Comparison of ENCODE assay signal across 12 cellular contexts in the genomic region with DNA sequence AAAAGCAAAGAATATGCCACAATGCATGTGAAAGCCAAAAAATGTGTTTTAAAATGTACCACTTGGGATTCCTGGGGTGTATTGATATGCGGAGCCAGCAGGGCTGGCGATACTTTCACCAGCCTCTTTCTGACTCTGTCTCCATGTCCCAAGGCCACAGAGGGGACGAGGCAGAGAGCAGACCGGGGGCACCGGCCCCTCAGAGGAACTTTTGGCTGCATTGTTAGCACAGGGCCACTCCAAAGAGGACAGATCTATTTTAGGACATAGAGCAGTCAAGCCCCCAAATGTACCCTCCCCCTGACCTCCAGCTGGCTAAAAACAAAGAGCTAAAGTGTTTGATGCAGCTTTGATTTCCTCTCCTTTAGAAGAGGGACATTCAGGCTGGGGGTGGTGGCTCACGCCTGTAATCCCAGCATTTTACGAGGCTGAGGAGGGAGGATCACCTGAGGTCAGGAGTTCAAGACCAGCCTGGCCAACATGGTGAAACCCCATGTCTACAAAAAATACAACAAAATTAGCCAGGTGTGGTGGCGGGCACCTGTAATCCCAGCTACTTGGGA. TPM values are rescaled to one million over a fixed set of nuclear protein-coding genes. Genes with fewer than 3 reads are reported as not detected.
DNase-seq lines count a peak whose midpoint lies in the region; ATAC-seq and TF ChIP-seq lines count a peak whose summit lies in the region.
"Had no signal": no experiment of that assay in that cellular context is flagged by ENCODE, and none has a peak within 500 bp of the region (broad histone marks: within the 10 kb centered on the region; RNA-seq: fewer than 3 reads in every experiment).

No MANE protein-coding gene starts in this region.

- no peaks in the 10 kb centered on the region for H3K27me3 Mint-ChIP-seq in activated CD4-positive, alpha-beta T cell treated with anti-CD3 and anti-CD28 coated beads for 36 hours
- H3K27me3 Mint-ChIP-seq in activated CD4-positive, alpha-beta T cell treated with anti-CD3 and anti-CD28 coated beads, Interleukin-2, amount 10 ng/mL, durations not matched to agents 24 days and 14 days = peaks cover 1% of the 10 kb centered on the region
- H3K27me3 Mint-ChIP-seq: stimulated activated naive CD8-positive, alpha-beta T cell treated with anti-CD3 and anti-CD28 coated beads, Interleukin-15, amount 100 ng/mL, for 72 hours had no signal

- H3K27me3 ChIP-seq in heart right ventricle = no peaks in the 10 kb centered on the region
- H3K27me3 ChIP-seq in ovary = no peaks in the 10 kb centered on the region
- H3K27me3 ChIP-seq in vagina = no peaks in the 10 kb centered on the region

- H3K27ac ChIP-seq in heart right ventricle (peak overlapping the region; percentile 37 to 90 (median 82)), ovary (peak overlapping the region; percentile 58 to 95), vagina (peak overlapping the region; percentile 64)

- H3K4me1 Mint-ChIP-seq in activated CD4-positive, alpha-beta T cell treated with anti-CD3 and anti-CD28 coated beads for 36 hours = peaks cover 7% of the 10 kb centered on the region
- H3K4me1 Mint-ChIP-seq in activated CD4-positive, alpha-beta T cell treated with anti-CD3 and anti-CD28 coated beads, Interleukin-2, amount 10 ng/mL, durations not matched to agents 24 days and 14 days = peaks cover 3% of the 10 kb centered on the region

- peaks cover 4% of the 10 kb centered on the region for H3K36me3 Mint-ChIP-seq in activated CD4-positive, alpha-beta T cell treated with anti-CD3 and anti-CD28 coated beads for 36 hours (ENCODE audit: low read depth)
- no peaks in the 10 kb centered on the region for H3K36me3 Mint-ChIP-seq in activated CD4-positive, alpha-beta T cell treated with anti-CD3 and anti-CD28 coated beads, Interleukin-2, amount 10 ng/mL, durations not matched to agents 24 days and 14 days (ENCODE audit: low read depth)

- peak overlapping the region; percentile 58 for H3K27ac Mint-ChIP-seq in activated CD4-positive, alpha-beta T cell treated with anti-CD3 and anti-CD28 coated beads for 36 hours
- no peak overlapping the region for H3K27ac Mint-ChIP-seq in activated CD4-positive, alpha-beta T cell treated with anti-CD3 and anti-CD28 coated beads, Interleukin-2, amount 10 ng/mL, durations not matched to agents 24 days and 14 days

- no peaks in the 10 kb centered on the region for H3K9me3 Mint-ChIP-seq in activated CD4-positive, alpha-beta T cell treated with anti-CD3 and anti-CD28 coated beads for 36 hours (ENCODE audit: low read depth)
- H3K9me3 Mint-ChIP-seq in activated CD4-positive, alpha-beta T cell treated with anti-CD3 and anti-CD28 coated beads, Interleukin-2, amount 10 ng/mL, durations not matched to agents 24 days and 14 days = no peaks in the 10 kb centered on the region
- H3K9me3 Mint-ChIP-seq: stimulated activated naive CD8-positive, alpha-beta T cell treated with anti-CD3 and anti-CD28 coated beads, Interleukin-15, amount 100 ng/mL, for 72 hours had no signal

- TF ChIP-seq EP300 in ovary (IDR thresholded peaks at IDR 0.05) = no peak

- H3K9me3 ChIP-seq in heart right ventricle (peaks cover 0 to 3% (median 0%) of the 10 kb centered on the region in 11 donors), ovary (no peaks in the 10 kb centered on the region), vagina (no peaks in the 10 kb centered on the region)

- no peak overlapping the region for H3K4me3 Mint-ChIP-seq in activated CD4-positive, alpha-beta T cell treated with anti-CD3 and anti-CD28 coated beads for 36 hours
- H3K4me3 Mint-ChIP-seq in activated CD4-positive, alpha-beta T cell treated with anti-CD3 and anti-CD28 coated beads, Interleukin-2, amount 10 ng/mL, durations not matched to agents 24 days and 14 days = no peak overlapping the region
- H3K4me3 Mint-ChIP-seq: stimulated activated naive CD8-positive, alpha-beta T cell treated with anti-CD3 and anti-CD28 coated beads, Interleukin-15, amount 100 ng/mL, for 72 hours had no signal

- H3K36me3 ChIP-seq in heart right ventricle (peaks cover 0 to 16% (median 0%) of the 10 kb centered on the region in 9 donors), ovary (no peaks in the 10 kb centered on the region), vagina (peaks cover 0 to 4% of the 10 kb centered on the region in 2 donors)

- POLR2A ChIA-PET in activated CD4-positive, alpha-beta T cell treated with anti-CD3 and anti-CD28 coated beads for 36 hours (lab: Charles Lee) = no interaction called here

- intact Hi-C loops in activated CD4-positive, alpha-beta T cell treated with anti-CD3 and anti-CD28 coated beads for 36 hours (cut with DNase I, micrococcal nuclease) = no loop called here
- intact Hi-C loops in activated CD4-positive, alpha-beta T cell treated with anti-CD3 and anti-CD28 coated beads, Interleukin-2, amount 10 ng/mL, durations not matched to agents 24 days and 14 days (cut with micrococcal nuclease) = no loop called here
- intact Hi-C loops in heart right ventricle (cut with DNase I) = loop anchor here in 1 of 10 donors (2.0 kb wide), 1 partner anchor 26 kb away; a partner anchor contains a TSS
- intact Hi-C loops in ovary (cut with DNase I) = no loop called here
- intact Hi-C loops in vagina (cut with DNase I) = no loop called here

- peak overlapping the region in 1 of 10 donors; percentile 6 for H3K4me3 ChIP-seq in heart right ventricle
- H3K4me3 ChIP-seq in ovary = no peak overlapping the region
- H3K4me3 ChIP-seq in vagina = no peak overlapping the region

- no peak for DNase-seq in activated CD4-positive, alpha-beta T cell treated with anti-CD3 and anti-CD28 coated beads for 36 hours
- no peak for DNase-seq in activated CD4-positive, alpha-beta T cell treated with anti-CD3 and anti-CD28 coated beads, Interleukin-2, amount 10 ng/mL, durations not matched to agents 24 days and 14 days
- DNase-seq in heart right ventricle (no peak), ovary (no peak), vagina (ENCODE audit: extremely low spot score in 2 of 2) (no peak), NCI-H345 treated with DMSO at 0.1 percent for 48 hours (lab: John Stamatoyannopoulos, UW; ENCODE audit: unreplicated experiment) (no peak), AML-193 (lab: John Stamatoyannopoulos, UW) (no peak), 8988T (no peak)
- DNase-seq: NCI-H1436; NCI-H526 treated with DMSO at 0.1 percent for 48 hours; stimulated activated naive CD8-positive, alpha-beta T cell treated with anti-CD3 and anti-CD28 coated beads, Interleukin-15, amount 100 ng/mL, for 72 hours had no signal

- CTCF ChIA-PET in activated CD4-positive, alpha-beta T cell treated with anti-CD3 and anti-CD28 coated beads for 36 hours (lab: Charles Lee) = interaction anchor here (0.7 to 2.4 kb wide), 2 partner anchors 9 to 185 kb away, joined by 4 to 12 read pairs; no protein-coding TSS in a partner anchor

- no peak for ATAC-seq in activated CD4-positive, alpha-beta T cell treated with anti-CD3 and anti-CD28 coated beads for 36 hours
- ATAC-seq in heart right ventricle = peak in 4 of 8 donors; percentile 4 to 25 (median 18)

- TF ChIP-seq CTCF in heart right ventricle (IDR thresholded peaks at IDR 0.05) = no peak
- peak in 1 of 3 donors; percentile 0 for TF ChIP-seq CTCF in ovary (IDR thresholded peaks at IDR 0.05)
- TF ChIP-seq CTCF in vagina (IDR thresholded peaks at IDR 0.05) = no peak

- WGBS in heart right ventricle, 2 donors = 29 to 42% methylated on average over 8 of the region's 8 CpGs
- WGBS in ovary, 3 donors = 21 to 23% (median 22%) methylated on average over 8 of the region's 8 CpGs

- TF ChIP-seq POLR2A in ovary (IDR thresholded peaks at IDR 0.05) (no peak), vagina (IDR thresholded peaks at IDR 0.05) (no peak)

- peaks cover 2 to 43% (median 27%) of the 10 kb centered on the region in 9 donors for H3K4me1 ChIP-seq in heart right ventricle
- H3K4me1 ChIP-seq in ovary (ENCODE audit: insufficient read depth) = peaks cover 19% of the 10 kb centered on the region
- H3K4me1 ChIP-seq in vagina = peaks cover 32% of the 10 kb centered on the region

RNA-seq across cellular contexts. Expression of a gene that starts 25.6 kb away (rescaled TPM):
- 1 to 10 TPM; 5.2 to 6.1 TPM for total RNA-seq in activated CD4-positive, alpha-beta T cell treated with anti-CD3 and anti-CD28 coated beads for 36 hours
- total RNA-seq in activated CD4-positive, alpha-beta T cell treated with anti-CD3 and anti-CD28 coated beads, Interleukin-2, amount 10 ng/mL, durations not matched to agents 24 days and 14 days = 5.2 TPM in 2 replicates
- total RNA-seq in heart right ventricle = 10 to 100 TPM in 9 of 10 donors, 1 to 10 TPM in 1; 9.4 to 25.5 (median 16.3) TPM
- polyA plus RNA-seq in heart right ventricle = 1 to 10 TPM; 3.3 to 4.2 TPM
- total RNA-seq in ovary = 10 to 100 TPM; 16.5 to 42.6 (median 23.5) TPM
- 10 to 100 TPM; 17.2 to 43.1 TPM for polyA plus RNA-seq in ovary
- 20.9 TPM for total RNA-seq in vagina

RNA-seq across cellular contexts. Expression of a gene that starts 29.3 kb away (rescaled TPM):
- total RNA-seq in activated CD4-positive, alpha-beta T cell treated with anti-CD3 and anti-CD28 coated beads for 36 hours = 1 to 10 TPM; 5.5 to 6.8 TPM
- 6.7 and 7.8 TPM in 2 replicates for total RNA-seq in activated CD4-positive, alpha-beta T cell treated with anti-CD3 and anti-CD28 coated beads, Interleukin-2, amount 10 ng/mL, durations not matched to agents 24 days and 14 days
- total RNA-seq in heart right ventricle (10 to 100 TPM; 56.7 to 93.0 (median 71.8) TPM), ovary (100 to 1,000 TPM in 3 of 7 donors, 10 to 100 TPM in 4; 42.0 to 153 (median 79.7) TPM), vagina (26.5 TPM)
- polyA plus RNA-seq in heart right ventricle (10 to 100 TPM; 25.1 to 51.4 TPM), ovary (10 to 100 TPM; 72.5 to 73.8 TPM)
- total RNA-seq: A172 had no signal

RNA-seq across cellular contexts. Expression of a gene that starts 51.2 kb away (rescaled TPM):
- 100 to 1,000 TPM; 190 to 210 TPM for total RNA-seq in activated CD4-positive, alpha-beta T cell treated with anti-CD3 and anti-CD28 coated beads for 36 hours
- 229 and 235 TPM in 2 replicates for total RNA-seq in activated CD4-positive, alpha-beta T cell treated with anti-CD3 and anti-CD28 coated beads, Interleukin-2, amount 10 ng/mL, durations not matched to agents 24 days and 14 days
- total RNA-seq in heart right ventricle (10 to 100 TPM; 56.7 to 72.7 (median 66.4) TPM), ovary (100 to 1,000 TPM in 5 of 7 donors, 10 to 100 TPM in 2; 55.9 to 173 (median 153) TPM), vagina (64.3 TPM)
- polyA plus RNA-seq in heart right ventricle (10 to 100 TPM; 44.6 to 60.3 TPM), ovary (100 to 1,000 TPM in 1 of 2 donors, 10 to 100 TPM in 1; 70.6 to 107 TPM)
